In the genomic region with DNA sequence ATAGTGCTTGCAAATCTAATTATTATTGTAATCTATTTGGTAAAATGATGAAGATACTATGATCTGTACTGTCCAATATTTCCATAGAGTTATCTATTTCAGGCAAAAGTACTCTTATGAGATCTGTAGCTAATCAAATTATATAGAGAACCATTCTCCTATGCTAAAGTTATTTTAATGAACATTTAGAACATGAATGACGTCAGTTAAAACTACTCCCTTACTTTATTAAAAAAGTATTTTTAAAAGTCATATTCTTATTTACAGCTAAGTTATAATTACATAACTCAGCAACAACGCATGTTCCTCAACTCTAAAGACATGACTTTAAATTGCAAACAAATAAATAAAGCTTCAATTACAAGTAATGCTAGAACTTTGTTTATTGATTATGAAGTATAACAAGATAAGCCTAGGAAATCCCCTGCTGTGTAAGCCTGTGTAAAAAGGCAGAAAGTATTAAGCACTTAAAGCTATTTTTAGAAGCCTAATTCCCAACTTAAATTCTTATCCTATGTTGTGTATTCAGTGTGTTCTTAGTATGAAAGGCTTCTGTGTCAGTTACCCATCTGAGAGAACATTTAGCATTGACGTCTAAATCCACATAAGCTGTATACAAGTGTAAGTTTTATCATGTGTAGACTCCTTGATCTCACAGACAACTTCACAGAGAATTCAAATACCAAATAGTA, we compare ENCODE assay signal across 14 cellular contexts.
"Had no signal": no experiment of that assay in that cellular context is flagged by ENCODE, and none has a peak within 500 bp of the region (broad histone marks: within the 10 kb centered on the region; RNA-seq: fewer than 3 reads in every experiment).

No MANE protein-coding gene starts in this region.

- DNase-seq: activated CD4-positive, alpha-beta T cell treated with anti-CD3 and anti-CD28 coated beads, Interleukin-2, amount 50 U/mL, for 48 hours; activated gamma-delta T cell; dermis blood vessel endothelial cell; effector memory CD4-positive, alpha-beta T cell; esophagus squamous epithelium; left cardiac atrium; nephron progenitor cell; occipital lobe; retina; stimulated activated CD4-positive, alpha-beta T cell treated with anti-CD3 and anti-CD28 coated beads, Interleukin-2, amount 100 ng/mL, for 24 hours; stimulated activated naive CD8-positive, alpha-beta T cell treated with anti-CD3 and anti-CD28 coated beads, Interleukin-15, Interleukin-2, amounts not matched to agents 100 U/mL and 50 U/mL, for 24 hours; substantia nigra; uterus had no signal

- H3K4me1 ChIP-seq: tibial nerve, uterus had no signal

- H3K27me3 ChIP-seq: esophagus squamous epithelium, tibial nerve, uterus had no signal

- H3K4me3 ChIP-seq: esophagus squamous epithelium, tibial nerve, uterus had no signal

- H3K9me3 ChIP-seq: esophagus squamous epithelium, tibial nerve, uterus had no signal

- H3K36me3 ChIP-seq: esophagus squamous epithelium, tibial nerve, uterus had no signal

- ATAC-seq: left cardiac atrium; stimulated activated naive CD8-positive, alpha-beta T cell treated with anti-CD3 and anti-CD28 coated beads, Interleukin-15, Interleukin-2, amounts not matched to agents 100 U/mL and 50 U/mL, for 24 hours had no signal

- H3K27ac ChIP-seq: esophagus squamous epithelium, tibial nerve, uterus had no signal
